ENCODE assay signal across 8 cellular contexts in genomic region chr5:173973614-173973969, GRCh38. TPM values are rescaled to one million over a fixed set of nuclear protein-coding genes. Genes with fewer than 3 reads are reported as not detected.
DNase-seq lines count a peak whose midpoint lies in the region; ATAC-seq and TF ChIP-seq lines count a peak whose summit lies in the region.

No MANE protein-coding gene starts in this region.

- peak overlapping the region; percentile 18; the same call in 1 of the 2 replicates for H3K9ac ChIP-seq in MM.1S (ENCODE audit: low read length)

- no peaks in the 10 kb centered on the region for H3K36me3 ChIP-seq in MM.1S (replicated peaks; ENCODE audit: insufficient read depth, low read length)

- H3K4me3 ChIP-seq in MM.1S (ENCODE audit: low read length) (peak overlapping the region; percentile 79), cardiac fibroblast (replicated peaks in 1 of 2; ENCODE audit: low read depth in 2 of 2, low read length in 2 of 2) (peak overlapping the region; percentile 46 to 52), lower leg skin (ENCODE audit: low read depth, poor library complexity, severe bottlenecking) (peak overlapping the region; percentile 6)

- H3K36me3 Mint-ChIP-seq in type B pancreatic cell, result no peaks in the 10 kb centered on the region

- no peaks in the 10 kb centered on the region for H3K9me2 ChIP-seq in MM.1S (replicated peaks; ENCODE audit: insufficient read depth, low read length)

- H3K27ac ChIP-seq in MM.1S (ENCODE audit: low read length), result no peak overlapping the region

- H3K4me1 Mint-ChIP-seq in type B pancreatic cell (ENCODE audit: unreplicated experiment), result peaks cover 40% of the 10 kb centered on the region

- H4K20me1 ChIP-seq in MM.1S (ENCODE audit: insufficient read depth, low read length), result no peaks in the 10 kb centered on the region

- TF ChIP-seq CTCF in MM.1S (IDR thresholded peaks at IDR 0.05; ENCODE audit: low read length) (no peak), cardiac fibroblast (IDR thresholded peaks at IDR 0.05; ENCODE audit: low read depth, low read length) (no peak), lower leg skin (IDR thresholded peaks at IDR 0.05) (no peak), type B pancreatic cell (conservative IDR thresholded peaks at IDR 0.05) (no peak)

- H3K4me3 Mint-ChIP-seq in type B pancreatic cell, result peak overlapping the region; percentile 87

- peaks cover 7% of the 10 kb centered on the region for H3K27me3 Mint-ChIP-seq in type B pancreatic cell

- H2AFZ ChIP-seq in MM.1S (ENCODE audit: low read length), result peak overlapping the region; percentile 67

- H3K79me2 ChIP-seq in MM.1S (ENCODE audit: low read length), result no peaks in the 10 kb centered on the region

- H3F3A ChIP-seq in MM.1S (ENCODE audit: insufficient read depth, low read length), result no peaks in the 10 kb centered on the region

- H3K27me3 ChIP-seq in MM.1S (replicated peaks; ENCODE audit: insufficient read depth, low read length), result no peaks in the 10 kb centered on the region

- WGBS in lower leg skin, 2 donors, result 6 to 8% methylated on average over 13 of the region's 13 CpGs

- peak; percentile 14 for DNase-seq in stimulated activated CD4-positive, alpha-beta T cell treated with anti-CD3 and anti-CD28 coated beads, Interleukin-4, amount 100 ng/mL, for 24 hours
- no peak for DNase-seq in stimulated activated CD4-positive, alpha-beta T cell treated with anti-CD3 and anti-CD28 coated beads, Interleukin-1b, Interleukin-23, amount 100 ng/mL, for 48 hours
- DNase-seq in MM.1S, result peak; percentile 43
- DNase-seq in cardiac fibroblast (ENCODE audit: low read depth in 2 of 2), result no peak
- no peak for DNase-seq in lower leg skin (ENCODE audit: low spot score in 2 of 2)
- no peak for DNase-seq in type B pancreatic cell (ENCODE audit: extremely low spot score, unreplicated experiment)

- peaks cover 15% of the 10 kb centered on the region for H3K4me1 ChIP-seq in MM.1S (ENCODE audit: low read length)

- intact Hi-C loops in lower leg skin (cut with DNase I; ENCODE audit: low total_unique reads), result loop anchor here (5.0 kb wide), 1 partner anchor 356 kb away; the partner anchor contains the start of gene BOD1

- H3K4me2 ChIP-seq in MM.1S (ENCODE audit: low read depth, low read length), result peak overlapping the region; percentile 84

- no peaks in the 10 kb centered on the region for H3K9me3 ChIP-seq in MM.1S (replicated peaks; ENCODE audit: insufficient read depth, low read length)

- H3K27ac Mint-ChIP-seq in type B pancreatic cell, result peak overlapping the region; percentile 54

- no peak for TF ChIP-seq POLR2A in lower leg skin (IDR thresholded peaks at IDR 0.05)

- no peaks in the 10 kb centered on the region for H3K9me3 Mint-ChIP-seq in type B pancreatic cell

- no peak for ATAC-seq in HG03439 (IDR thresholded peaks at IDR 0.05; ENCODE audit: unreplicated experiment)
- ATAC-seq in GM21367 (IDR thresholded peaks at IDR 0.05; ENCODE audit: unreplicated experiment), result no peak

RNA-seq across cellular contexts. Expression of gene C5orf47, which starts 15.4 kb away (rescaled TPM):
- total RNA-seq in lower leg skin (not detected), type B pancreatic cell (ENCODE audit: low replicate concordance) (not detected in 2 replicates)

Comparison
In these comparisons a context has a peak if more than half of its experiments do, and no peak if none do; other contexts are left out.
1. DNase-seq: peak in stimulated activated CD4-positive, alpha-beta T cell treated with anti-CD3 and anti-CD28 coated beads, Interleukin-4, amount 100 ng/mL, for 24 hours (single experiment) and MM.1S (single experiment); none in stimulated activated CD4-positive, alpha-beta T cell treated with anti-CD3 and anti-CD28 coated beads, Interleukin-1b, Interleukin-23, amount 100 ng/mL, for 48 hours (single experiment), cardiac fibroblast (0 of 2), lower leg skin (0 of 2) and type B pancreatic cell (single experiment).
2. H3K4me3 ChIP-seq: peak in every context shown above with its lines; median percentile 79 in MM.1S; 49 in cardiac fibroblast; 6 in lower leg skin.